Comparison of ENCODE assay signal across 21 cellular contexts in genomic region chr10:35768731-35769130, GRCh38.
DNase-seq lines count a peak whose midpoint lies in the region; ATAC-seq, FAIRE-seq and TF ChIP-seq lines count a peak whose summit lies in the region.
"Had no signal": no experiment of that assay in that cellular context is flagged by ENCODE, and none has a peak within 500 bp of the region (broad histone marks: within the 10 kb centered on the region; RNA-seq: fewer than 3 reads in every experiment).

No MANE protein-coding gene starts in this region.

- no peak overlapping the region for H3K4me3 ChIP-seq in mesendoderm (ENCODE audit: low read length)
- no peak overlapping the region for H3K4me3 ChIP-seq in small intestine (ENCODE audit: low read depth in 1 of 2, low read length in 2 of 2)
- no peak overlapping the region for H3K4me3 ChIP-seq in mammary epithelial cell (replicated peaks in 1 of 3; ENCODE audit: insufficient read depth in 1 of 3, low read depth in 2 of 3, low read length in 3 of 3)
- H3K4me3 ChIP-seq: BLaER1 treated with 17β-estradiol and CSF1 and Interleukin-3, amounts not matched to agents 10 nM and 100 nM had no signal

- H3K36me3 ChIP-seq in mesendoderm (ENCODE audit: control insufficient read depth, insufficient read depth, low read length) = no peaks in the 10 kb centered on the region
- no peaks in the 10 kb centered on the region for H3K36me3 ChIP-seq in small intestine (ENCODE audit: control insufficient read depth in 2 of 2, insufficient read depth in 2 of 2, low read length in 2 of 2)
- no peaks in the 10 kb centered on the region for H3K36me3 ChIP-seq in mammary epithelial cell (ENCODE audit: insufficient read depth, low read length)
- H3K36me3 ChIP-seq: BLaER1 treated with 17β-estradiol and CSF1 and Interleukin-3, amounts not matched to agents 10 nM and 100 nM had no signal

- WGBS in mesendoderm (ENCODE audit: extremely low coverage, insufficient coverage, low lambda C conversion rate) = no CpG with 5 or more reads among the region's 6 CpGs
- WGBS in small intestine, 3 donors = 26 to 50% (median 40%) methylated on average over 6 of the region's 6 CpGs
- WGBS in mammary epithelial cell (ENCODE audit: low coverage, missing lambda C conversion rate) = 88% methylated on average over 6 of the region's 6 CpGs

- peaks cover 54% of the 10 kb centered on the region for H3K4me1 Mint-ChIP-seq in Calu3 (ENCODE audit: low read depth, unreplicated experiment)
- H3K4me1 Mint-ChIP-seq in stimulated activated naive B cell treated with anti-CD40 and anti-IgM and Interleukin-4, amounts not matched to agents 10 μg/mL and 1 μg/mL and 100 μg/mL, for 72 hours = peaks cover 2 to 5% of the 10 kb centered on the region in 2 donors

- no peak overlapping the region for H2BK5ac ChIP-seq in mesendoderm (ENCODE audit: low read length)

- ATAC-seq in GM21360 (IDR thresholded peaks at IDR 0.05; ENCODE audit: unreplicated experiment) = no peak
- no peak for ATAC-seq in stimulated activated naive B cell treated with anti-CD40 and anti-IgM and Interleukin-4, amounts not matched to agents 10 μg/mL and 1 μg/mL and 100 μg/mL, for 72 hours (replicated peaks)
- ATAC-seq: HCT116, SK-N-SH treated with all-trans-retinoic acid at 6 μM for 48 hours had no signal

- H2AFZ ChIP-seq in mammary epithelial cell (ENCODE audit: low read depth, low read length) = no peak overlapping the region

- H3K4me2 ChIP-seq in mesendoderm (ENCODE audit: low read length) (no peak overlapping the region), mammary epithelial cell (ENCODE audit: insufficient read depth, low read depth, low read length) (no peak overlapping the region)

- no peak overlapping the region for H4K5ac ChIP-seq in mesendoderm (ENCODE audit: low read length)

- no peak overlapping the region for H2BK120ac ChIP-seq in mesendoderm (ENCODE audit: low read depth, low read length)

- no peaks in the 10 kb centered on the region for H3K27me3 Mint-ChIP-seq in Calu3 (ENCODE audit: unreplicated experiment)
- peaks cover 0 to 4% of the 10 kb centered on the region in 2 donors for H3K27me3 Mint-ChIP-seq in stimulated activated naive B cell treated with anti-CD40 and anti-IgM and Interleukin-4, amounts not matched to agents 10 μg/mL and 1 μg/mL and 100 μg/mL, for 72 hours

- no peak overlapping the region for H3K56ac ChIP-seq in mesendoderm (ENCODE audit: low read length)

- peak overlapping the region; percentile 41 for H3K27ac Mint-ChIP-seq in Calu3 (ENCODE audit: unreplicated experiment)
- H3K27ac Mint-ChIP-seq in stimulated activated naive B cell treated with anti-CD40 and anti-IgM and Interleukin-4, amounts not matched to agents 10 μg/mL and 1 μg/mL and 100 μg/mL, for 72 hours = no peak overlapping the region
- H3K27ac Mint-ChIP-seq: CD4-positive, alpha-beta T cell had no signal

- no peaks in the 10 kb centered on the region for H3K27me3 ChIP-seq in mesendoderm (ENCODE audit: insufficient read depth, low read length, poor library complexity)
- no peaks in the 10 kb centered on the region for H3K27me3 ChIP-seq in small intestine (ENCODE audit: control insufficient read depth in 2 of 2, insufficient read depth in 2 of 2, low read length in 2 of 2)
- no peaks in the 10 kb centered on the region for H3K27me3 ChIP-seq in mammary epithelial cell (ENCODE audit: insufficient read depth, low read length)
- H3K27me3 ChIP-seq: BLaER1 treated with 17β-estradiol and CSF1 and Interleukin-3, amounts not matched to agents 10 nM and 100 nM had no signal

- H2AK5ac ChIP-seq in mesendoderm (ENCODE audit: low read length) = no peak overlapping the region

- peaks cover 8% of the 10 kb centered on the region for H3K36me3 Mint-ChIP-seq in Calu3 (ENCODE audit: insufficient read depth, unreplicated experiment)
- no peaks in the 10 kb centered on the region for H3K36me3 Mint-ChIP-seq in stimulated activated naive B cell treated with anti-CD40 and anti-IgM and Interleukin-4, amounts not matched to agents 10 μg/mL and 1 μg/mL and 100 μg/mL, for 72 hours

- dilution Hi-C loops in mammary epithelial cell (cut with HindIII; ENCODE audit: low sequenced_read_pairs) = no loop called here

- H3K9me3 Mint-ChIP-seq in Calu3 (ENCODE audit: low read depth, unreplicated experiment) = peaks cover 3% of the 10 kb centered on the region
- H3K9me3 Mint-ChIP-seq in stimulated activated naive B cell treated with anti-CD40 and anti-IgM and Interleukin-4, amounts not matched to agents 10 μg/mL and 1 μg/mL and 100 μg/mL, for 72 hours = peaks cover 2 to 5% of the 10 kb centered on the region in 2 donors

- in situ Hi-C loops in mammary epithelial cell (cut with MboI; ENCODE audit: low sequenced_read_pairs in 2 of 2) = no loop called here

- no peak for TF ChIP-seq CTCF in Calu3 (IDR thresholded peaks at IDR 0.05; ENCODE audit: unreplicated experiment)
- no peak for TF ChIP-seq CTCF in mammary epithelial cell (conservative IDR thresholded peaks at IDR 0.05 in 1 of 2, IDR thresholded peaks at IDR 0.05 in 1 of 2; ENCODE audit: extremely low read depth in 1 of 2, insufficient read depth in 1 of 2, low read depth in 1 of 2, low read length in 2 of 2)

- H3K18ac ChIP-seq in mesendoderm (ENCODE audit: low read length) = no peak overlapping the region

- H3K79me2 ChIP-seq in mesendoderm (ENCODE audit: control insufficient read depth, insufficient read depth, low read length) (no peaks in the 10 kb centered on the region), mammary epithelial cell (ENCODE audit: insufficient read depth, low read length) (no peaks in the 10 kb centered on the region)

- H3K23ac ChIP-seq in mesendoderm (ENCODE audit: low read length) = no peak overlapping the region

- no peaks in the 10 kb centered on the region for H3K79me1 ChIP-seq in mesendoderm (ENCODE audit: low read length)

- H3K27ac ChIP-seq in mesendoderm (ENCODE audit: low read depth, low read length) (no peak overlapping the region), small intestine (ENCODE audit: low read depth in 1 of 2, low read length in 1 of 2) (no peak overlapping the region), mammary epithelial cell (ENCODE audit: insufficient read depth, low read depth, low read length) (no peak overlapping the region)
- H3K27ac ChIP-seq: BLaER1 treated with 17β-estradiol and CSF1 and Interleukin-3, amounts not matched to agents 10 nM and 100 nM had no signal

- H3K4me3 Mint-ChIP-seq in Calu3 (ENCODE audit: low read depth, unreplicated experiment) = no peak overlapping the region
- no peak overlapping the region for H3K4me3 Mint-ChIP-seq in stimulated activated naive B cell treated with anti-CD40 and anti-IgM and Interleukin-4, amounts not matched to agents 10 μg/mL and 1 μg/mL and 100 μg/mL, for 72 hours
- H3K4me3 Mint-ChIP-seq: CD4-positive, alpha-beta T cell had no signal

- H3K9ac ChIP-seq in mesendoderm (ENCODE audit: low read length) = no peak overlapping the region
- no peak overlapping the region for H3K9ac ChIP-seq in mammary epithelial cell (ENCODE audit: insufficient read depth, low read length)
- H3K9ac ChIP-seq: BLaER1 treated with 17β-estradiol and CSF1 and Interleukin-3, amounts not matched to agents 10 nM and 100 nM had no signal

- CTCF ChIA-PET in Calu3 (lab: Charles Lee) (interaction anchor here (0.9 kb wide), 1 partner anchor 8 kb away, joined by 3 read pairs; no protein-coding TSS in a partner anchor), mammary epithelial cell (lab: Charles Lee; ENCODE audit: low non-redundant PET) (no interaction called here)

- no peak for DNase-seq in Calu3
- DNase-seq in NOMO-1 treated with dmso at 0.1 percent for 144 hours (lab: John Stamatoyannopoulos, UW; ENCODE audit: unreplicated experiment) = peak; percentile 46
- DNase-seq in mesendoderm = no peak
- DNase-seq in small intestine = peak; percentile 69
- DNase-seq in mammary epithelial cell = no peak
- no peak for DNase-seq in stimulated activated naive B cell treated with anti-CD40 and anti-IgM and Interleukin-4, amounts not matched to agents 10 μg/mL and 1 μg/mL and 100 μg/mL, for 72 hours
- DNase-seq: CD4-positive, alpha-beta T cell; DMS79; EL; GDM1; KBM-7; NCI-H1105 treated with DMSO at 0.1 percent for 48 hours; NCI-H146; NCI-H1930; NCI-H446 treated with DMSO at 0.1 percent for 48 hours; NCI-H526 had no signal

- H4K8ac ChIP-seq in mesendoderm (ENCODE audit: low read depth, low read length) = no peak overlapping the region

- H3K4ac ChIP-seq in mesendoderm (ENCODE audit: low read depth, low read length) = no peak overlapping the region

- H2BK15ac ChIP-seq in mesendoderm (replicated peaks; ENCODE audit: low read depth) = peak overlapping the region; percentile 67

- H3K9me3 ChIP-seq in small intestine (ENCODE audit: control insufficient read depth, low read depth) (no peaks in the 10 kb centered on the region), mammary epithelial cell (replicated peaks; ENCODE audit: insufficient read depth, low read length) (no peaks in the 10 kb centered on the region)

- FAIRE-seq in small intestine (lab: Jason Lieb, UNC) = no peak
- FAIRE-seq: GM12891 had no signal

- intact Hi-C loops in Calu3 (cut with micrococcal nuclease; ENCODE audit: unreplicated experiment) = no loop called here
- intact Hi-C loops in mammary epithelial cell (cut with micrococcal nuclease) = no loop called here

- BruUV-seq in Calu3 (replicated peaks; lab: Mats Ljungman, UMichigan) (no TSS peak), mammary epithelial cell (replicated peaks; lab: Mats Ljungman, UMichigan) (no TSS peak)

- H4K20me1 ChIP-seq in mammary epithelial cell (ENCODE audit: insufficient read depth, low read length) = no peaks in the 10 kb centered on the region
- H4K20me1 ChIP-seq: BLaER1 treated with 17β-estradiol and CSF1 and Interleukin-3, amounts not matched to agents 10 nM and 100 nM had no signal

- H3K4me1 ChIP-seq in mesendoderm (ENCODE audit: control insufficient read depth, low read depth, low read length) (peaks cover 8% of the 10 kb centered on the region), small intestine (ENCODE audit: control insufficient read depth in 2 of 2, insufficient read depth in 1 of 2, low read depth in 1 of 2, low read length in 1 of 2) (peaks cover 2 to 3% of the 10 kb centered on the region in 2 donors), mammary epithelial cell (ENCODE audit: insufficient read depth, low read length) (no peaks in the 10 kb centered on the region)

Comparison
In these comparisons a context has a peak if more than half of its experiments do, and no peak if none do; other contexts are left out.
1. DNase-seq: peak in NOMO-1 treated with dmso at 0.1 percent for 144 hours (single experiment) and small intestine (single experiment); none in Calu3 (single experiment), mesendoderm (single experiment), mammary epithelial cell (single experiment) and stimulated activated naive B cell treated with anti-CD40 and anti-IgM and Interleukin-4, amounts not matched to agents 10 μg/mL and 1 μg/mL and 100 μg/mL, for 72 hours (single experiment).